Comparison of ENCODE assay signal across 9 cellular contexts in the genomic region with DNA sequence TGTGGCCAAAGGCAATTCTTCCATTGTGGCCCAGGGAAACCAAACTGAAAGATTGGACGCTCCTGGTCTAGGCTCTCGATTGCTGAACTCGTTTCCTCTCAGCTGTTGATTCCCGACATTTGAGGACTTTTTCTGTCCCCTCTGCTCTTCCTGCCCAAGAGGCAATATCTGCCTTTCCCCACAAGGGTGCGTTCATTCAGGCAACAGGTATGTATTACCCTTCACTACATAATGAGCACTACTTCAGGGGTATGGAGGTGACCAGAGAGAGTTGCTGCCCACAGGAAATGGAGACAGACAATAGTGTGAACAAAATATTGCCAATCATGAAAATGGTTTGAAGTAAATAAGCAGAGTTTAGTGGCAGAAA. TPM values are rescaled to one million over a fixed set of nuclear protein-coding genes. Genes with fewer than 3 reads are reported as not detected.
DNase-seq lines count a peak whose midpoint lies in the region; ATAC-seq and TF ChIP-seq lines count a peak whose summit lies in the region.
"Had no signal": no experiment of that assay in that cellular context is flagged by ENCODE, and none has a peak within 500 bp of the region (broad histone marks: within the 10 kb centered on the region; RNA-seq: fewer than 3 reads in every experiment).

No MANE protein-coding gene starts in this region.

- no peaks in the 10 kb centered on the region for H3K36me3 ChIP-seq in gastroesophageal sphincter

- H3K4me3 ChIP-seq in cardiac fibroblast (replicated peaks in 1 of 2; ENCODE audit: low read depth in 2 of 2, low read length in 2 of 2): no peak overlapping the region
- H3K4me3 ChIP-seq in gastroesophageal sphincter: no peak overlapping the region

- DNase-seq in D341Med (ENCODE audit: low spot score) (peak; percentile 33), M059J (ENCODE audit: low read depth) (peak; percentile 36), cardiac fibroblast (ENCODE audit: low read depth in 2 of 2) (peak; percentile 8 to 27), nephron progenitor cell (no peak)

- TF ChIP-seq POLR2A in gastroesophageal sphincter (IDR thresholded peaks at IDR 0.05): no peak

- 27 to 62% methylated on average over 5 of the region's 5 CpGs for WGBS in gastroesophageal sphincter (ENCODE audit: low coverage in 1 of 2), 2 donors

- peak overlapping the region; percentile 29 for H3K4me3 Mint-ChIP-seq in nephron progenitor cell

- H3K27me3 ChIP-seq in gastroesophageal sphincter: peaks cover 25% of the 10 kb centered on the region

- peak; percentile 65 for ATAC-seq in GM19463 (IDR thresholded peaks at IDR 0.05; ENCODE audit: unreplicated experiment)
- no peak for ATAC-seq in HG02678 (IDR thresholded peaks at IDR 0.05; ENCODE audit: unreplicated experiment)
- no peak for ATAC-seq in gastroesophageal sphincter
- ATAC-seq in GM21717 (IDR thresholded peaks at IDR 0.05; ENCODE audit: unreplicated experiment): no peak

- H3K36me3 Mint-ChIP-seq in nephron progenitor cell (ENCODE audit: low read depth): no peaks in the 10 kb centered on the region

- TF ChIP-seq CTCF in cardiac fibroblast (IDR thresholded peaks at IDR 0.05; ENCODE audit: low read depth, low read length) (peak; percentile 35), nephron progenitor cell (IDR thresholded peaks at IDR 0.05) (no peak), gastroesophageal sphincter (IDR thresholded peaks at IDR 0.05) (no peak)

- no peaks in the 10 kb centered on the region for H3K9me3 ChIP-seq in gastroesophageal sphincter

- no peaks in the 10 kb centered on the region for H3K4me1 ChIP-seq in gastroesophageal sphincter

- H3K27ac Mint-ChIP-seq in nephron progenitor cell: no peak overlapping the region

- H3K27me3 Mint-ChIP-seq in nephron progenitor cell (ENCODE audit: low read depth, poor library complexity): no peaks in the 10 kb centered on the region

- H3K9me3 Mint-ChIP-seq in nephron progenitor cell: peaks cover 38% of the 10 kb centered on the region

- no peak overlapping the region for H3K27ac ChIP-seq in gastroesophageal sphincter

- TF ChIP-seq EP300 in gastroesophageal sphincter (IDR thresholded peaks at IDR 0.05): no peak

- no peaks in the 10 kb centered on the region for H3K4me1 Mint-ChIP-seq in nephron progenitor cell

RNA-seq across cellular contexts. Expression of a gene that starts 8.2 kb away (rescaled TPM):
- total RNA-seq in M059J (2014; rRNA removed; shearing (Covaris generic)): not detected in 2 replicates
- not detected for total RNA-seq in gastroesophageal sphincter
- total RNA-seq: skeletal muscle tissue had no signal

RNA-seq across cellular contexts. Expression of a gene that starts 24.6 kb away (rescaled TPM):
- 49.9 and 65.4 TPM in 2 replicates for total RNA-seq in M059J (2014; rRNA removed; shearing (Covaris generic))
- total RNA-seq in gastroesophageal sphincter: 10 to 100 TPM; 44.1 to 65.1 (median 50.4) TPM
